1 cellular context compared by ENCODE assay signal in genomic region chr18:46239998-46240397, GRCh38.
TF ChIP-seq lines count a peak whose summit lies in the region.

No MANE protein-coding gene starts in this region.

TF ChIP-seq in GM23338, 12 proteins besides CTCF, POLR2A, EP300 and RAD21 (continued from another document):
- TF ChIP-seq ZNF462 (CRISPR knock-in tag; IDR thresholded peaks at IDR 0.05) (no peak), ZNF331 (CRISPR knock-in tag; IDR thresholded peaks at IDR 0.05; ENCODE audit: low read depth) (no peak), POLR2AphosphoS5 (IDR thresholded peaks at IDR 0.05; ENCODE audit: low read depth) (no peak), JUNB (IDR thresholded peaks at IDR 0.05; ENCODE audit: unreplicated experiment) (no peak)
